Comparison of ENCODE assay signal across 1 cellular context in the genomic region with DNA sequence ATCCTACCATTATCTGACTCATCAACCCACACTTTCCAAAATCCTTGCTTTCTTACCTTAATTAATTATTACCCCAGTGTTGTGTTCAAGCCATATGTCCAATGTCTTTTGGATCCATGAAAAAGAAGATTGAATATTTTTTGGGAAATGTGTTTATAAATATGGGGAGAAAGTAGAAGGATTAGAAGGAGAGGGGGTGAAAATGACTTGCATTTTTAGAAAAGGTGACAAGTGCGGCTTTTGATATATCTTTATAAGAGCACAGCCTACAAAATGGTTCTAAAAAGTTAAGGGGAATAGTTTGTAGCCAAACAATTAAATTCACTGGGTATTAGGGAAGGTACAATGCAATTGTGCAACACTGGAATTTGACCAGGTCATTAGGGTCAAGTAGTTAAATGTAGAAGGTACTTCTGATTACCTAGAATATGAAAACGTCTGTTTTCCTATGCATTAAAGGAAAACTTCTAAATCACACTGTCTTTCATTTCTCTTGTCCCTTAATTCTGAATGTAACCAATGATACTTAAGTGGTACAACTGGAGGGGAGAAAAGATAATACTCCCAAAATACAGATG.
A peak's percentile ranks its signal among the peaks of the same experiment; 100 is the strongest.
TF ChIP-seq lines count a peak whose summit lies in the region.

No MANE protein-coding gene starts in this region.

TF ChIP-seq in HepG2, 621 proteins besides CTCF, POLR2A, EP300 and RAD21:
- no peak for TF ChIP-seq SOX6 (IDR thresholded peaks at IDR 0.05)
- TF ChIP-seq SOX6 (CRISPR knock-in tag; IDR thresholded peaks at IDR 0.05): peak; percentile 61; the same call in 1 of the 2 replicates
- 0 out of 2 replicates have a peak, but pooled peaks have one; percentile 33 for TF ChIP-seq NR2C2 (CRISPR knock-in tag; IDR thresholded peaks at IDR 0.05; ENCODE audit: borderline replicate concordance)
- TF ChIP-seq ZBTB25 (CRISPR knock-in tag; IDR thresholded peaks at IDR 0.05): no peak
- peak; percentile 56 for TF ChIP-seq GATAD2A (CRISPR knock-in tag; IDR thresholded peaks at IDR 0.05)
- peak; percentile 80 to 88 for TF ChIP-seq NR2F1 (CRISPR knock-in tag; IDR thresholded peaks at IDR 0.05)
- no peak for TF ChIP-seq SOX13 (IDR thresholded peaks at IDR 0.05)
- TF ChIP-seq SOX13 (CRISPR knock-in tag; conservative IDR thresholded peaks at IDR 0.05 in 1 of 2, IDR thresholded peaks at IDR 0.05 in 1 of 2): peak in 1 of 2 experiments; percentile 77; a peak in 2 of 4 replicates
- TF ChIP-seq HNF4G (IDR thresholded peaks at IDR 0.05; ENCODE audit: borderline replicate concordance, low read depth, low read length): peak; percentile 72
- TF ChIP-seq HNF4G (CRISPR knock-in tag; IDR thresholded peaks at IDR 0.05; ENCODE audit: borderline replicate concordance, low read depth): no peak
- TF ChIP-seq, protein P1, sequence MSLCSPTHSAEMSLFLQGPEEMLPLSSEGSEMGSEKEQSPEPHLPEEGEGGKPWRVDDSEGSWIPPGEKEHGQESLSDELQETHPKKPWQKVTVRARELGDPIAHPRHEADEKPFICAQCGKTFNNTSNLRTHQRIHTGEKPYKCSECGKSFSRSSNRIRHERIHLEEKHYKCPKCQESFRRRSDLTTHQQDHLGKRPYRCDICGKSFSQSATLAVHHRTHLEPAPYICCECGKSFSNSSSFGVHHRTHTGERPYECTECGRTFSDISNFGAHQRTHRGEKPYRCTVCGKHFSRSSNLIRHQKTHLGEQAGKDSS (CRISPR knock-in tag; IDR thresholded peaks at IDR 0.05; ENCODE audit: borderline replicate concordance, low read depth): no peak
- TF ChIP-seq ZSCAN20 (CRISPR knock-in tag; IDR thresholded peaks at IDR 0.05; ENCODE audit: borderline replicate concordance): no peak
- TF ChIP-seq NFE2L2 (IDR thresholded peaks at IDR 0.05; ENCODE audit: low read length): peak; percentile 36; the same call in 1 of the 2 replicates
- TF ChIP-seq NCOR1 (IDR thresholded peaks at IDR 0.05; ENCODE audit: borderline replicate concordance, low read length): peak; percentile 50; the same call in 1 of the 2 replicates
- TF ChIP-seq ZNF430 (CRISPR knock-in tag; IDR thresholded peaks at IDR 0.05): no peak
- TF ChIP-seq, protein P2, sequence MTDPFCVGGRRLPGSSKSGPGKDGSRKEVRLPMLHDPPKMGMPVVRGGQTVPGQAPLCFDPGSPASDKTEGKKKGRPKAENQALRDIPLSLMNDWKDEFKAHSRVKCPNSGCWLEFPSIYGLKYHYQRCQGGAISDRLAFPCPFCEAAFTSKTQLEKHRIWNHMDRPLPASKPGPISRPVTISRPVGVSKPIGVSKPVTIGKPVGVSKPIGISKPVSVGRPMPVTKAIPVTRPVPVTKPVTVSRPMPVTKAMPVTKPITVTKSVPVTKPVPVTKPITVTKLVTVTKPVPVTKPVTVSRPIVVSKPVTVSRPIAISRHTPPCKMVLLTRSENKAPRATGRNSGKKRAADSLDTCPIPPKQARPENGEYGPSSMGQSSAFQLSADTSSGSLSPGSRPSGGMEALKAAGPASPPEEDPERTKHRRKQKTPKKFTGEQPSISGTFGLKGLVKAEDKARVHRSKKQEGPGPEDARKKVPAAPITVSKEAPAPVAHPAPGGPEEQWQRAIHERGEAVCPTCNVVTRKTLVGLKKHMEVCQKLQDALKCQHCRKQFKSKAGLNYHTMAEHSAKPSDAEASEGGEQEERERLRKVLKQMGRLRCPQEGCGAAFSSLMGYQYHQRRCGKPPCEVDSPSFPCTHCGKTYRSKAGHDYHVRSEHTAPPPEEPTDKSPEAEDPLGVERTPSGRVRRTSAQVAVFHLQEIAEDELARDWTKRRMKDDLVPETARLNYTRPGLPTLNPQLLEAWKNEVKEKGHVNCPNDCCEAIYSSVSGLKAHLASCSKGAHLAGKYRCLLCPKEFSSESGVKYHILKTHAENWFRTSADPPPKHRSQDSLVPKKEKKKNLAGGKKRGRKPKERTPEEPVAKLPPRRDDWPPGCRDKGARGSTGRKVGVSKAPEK (CRISPR knock-in tag; IDR thresholded peaks at IDR 0.05; ENCODE audit: borderline replicate concordance): no peak
- peak; percentile 65; the same call in 1 of the 2 replicates for TF ChIP-seq ZNF232 (CRISPR knock-in tag; IDR thresholded peaks at IDR 0.05; ENCODE audit: borderline replicate concordance)
- TF ChIP-seq NR2F6 (IDR thresholded peaks at IDR 0.05): peak; percentile 90
- TF ChIP-seq NR2F6 (CRISPR knock-in tag; IDR thresholded peaks at IDR 0.05): peak; percentile 91
- TF ChIP-seq, protein P3, sequence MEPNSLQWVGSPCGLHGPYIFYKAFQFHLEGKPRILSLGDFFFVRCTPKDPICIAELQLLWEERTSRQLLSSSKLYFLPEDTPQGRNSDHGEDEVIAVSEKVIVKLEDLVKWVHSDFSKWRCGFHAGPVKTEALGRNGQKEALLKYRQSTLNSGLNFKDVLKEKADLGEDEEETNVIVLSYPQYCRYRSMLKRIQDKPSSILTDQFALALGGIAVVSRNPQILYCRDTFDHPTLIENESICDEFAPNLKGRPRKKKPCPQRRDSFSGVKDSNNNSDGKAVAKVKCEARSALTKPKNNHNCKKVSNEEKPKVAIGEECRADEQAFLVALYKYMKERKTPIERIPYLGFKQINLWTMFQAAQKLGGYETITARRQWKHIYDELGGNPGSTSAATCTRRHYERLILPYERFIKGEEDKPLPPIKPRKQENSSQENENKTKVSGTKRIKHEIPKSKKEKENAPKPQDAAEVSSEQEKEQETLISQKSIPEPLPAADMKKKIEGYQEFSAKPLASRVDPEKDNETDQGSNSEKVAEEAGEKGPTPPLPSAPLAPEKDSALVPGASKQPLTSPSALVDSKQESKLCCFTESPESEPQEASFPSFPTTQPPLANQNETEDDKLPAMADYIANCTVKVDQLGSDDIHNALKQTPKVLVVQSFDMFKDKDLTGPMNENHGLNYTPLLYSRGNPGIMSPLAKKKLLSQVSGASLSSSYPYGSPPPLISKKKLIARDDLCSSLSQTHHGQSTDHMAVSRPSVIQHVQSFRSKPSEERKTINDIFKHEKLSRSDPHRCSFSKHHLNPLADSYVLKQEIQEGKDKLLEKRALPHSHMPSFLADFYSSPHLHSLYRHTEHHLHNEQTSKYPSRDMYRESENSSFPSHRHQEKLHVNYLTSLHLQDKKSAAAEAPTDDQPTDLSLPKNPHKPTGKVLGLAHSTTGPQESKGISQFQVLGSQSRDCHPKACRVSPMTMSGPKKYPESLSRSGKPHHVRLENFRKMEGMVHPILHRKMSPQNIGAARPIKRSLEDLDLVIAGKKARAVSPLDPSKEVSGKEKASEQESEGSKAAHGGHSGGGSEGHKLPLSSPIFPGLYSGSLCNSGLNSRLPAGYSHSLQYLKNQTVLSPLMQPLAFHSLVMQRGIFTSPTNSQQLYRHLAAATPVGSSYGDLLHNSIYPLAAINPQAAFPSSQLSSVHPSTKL (CRISPR knock-in tag; IDR thresholded peaks at IDR 0.05): peak; percentile 39; the same call in 1 of the 2 replicates
- 0 out of 2 replicates have a peak, but pooled peaks have one; percentile 10 for TF ChIP-seq PAXIP1 (CRISPR knock-in tag; conservative IDR thresholded peaks at IDR 0.05)
- TF ChIP-seq SOX5 (CRISPR knock-in tag; IDR thresholded peaks at IDR 0.05; ENCODE audit: borderline replicate concordance): peak; percentile 68; the same call in 1 of the 2 replicates
- TF ChIP-seq, protein P4, sequence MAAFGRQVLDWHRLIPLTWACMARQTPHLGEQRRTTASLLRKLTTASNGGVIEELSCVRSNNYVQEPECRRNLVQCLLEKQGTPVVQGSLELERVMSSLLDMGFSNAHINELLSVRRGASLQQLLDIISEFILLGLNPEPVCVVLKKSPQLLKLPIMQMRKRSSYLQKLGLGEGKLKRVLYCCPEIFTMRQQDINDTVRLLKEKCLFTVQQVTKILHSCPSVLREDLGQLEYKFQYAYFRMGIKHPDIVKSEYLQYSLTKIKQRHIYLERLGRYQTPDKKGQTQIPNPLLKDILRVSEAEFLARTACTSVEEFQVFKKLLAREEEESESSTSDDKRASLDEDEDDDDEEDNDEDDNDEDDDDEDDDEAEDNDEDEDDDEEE (CRISPR knock-in tag; IDR thresholded peaks at IDR 0.05): no peak
- TF ChIP-seq HDAC1 (CRISPR knock-in tag; IDR thresholded peaks at IDR 0.05): no peak
- no peak for TF ChIP-seq ZNF17 (CRISPR knock-in tag; IDR thresholded peaks at IDR 0.05)
- TF ChIP-seq ZNF598 (CRISPR knock-in tag; IDR thresholded peaks at IDR 0.05; ENCODE audit: borderline replicate concordance): no peak
- TF ChIP-seq MIXL1 (CRISPR knock-in tag; IDR thresholded peaks at IDR 0.05): 0 out of 2 replicates have a peak, but pooled peaks have one; percentile 32
- TF ChIP-seq MXI1 (IDR thresholded peaks at IDR 0.05; ENCODE audit: borderline replicate concordance, low read depth, low read length): no peak
- TF ChIP-seq, protein P5, sequence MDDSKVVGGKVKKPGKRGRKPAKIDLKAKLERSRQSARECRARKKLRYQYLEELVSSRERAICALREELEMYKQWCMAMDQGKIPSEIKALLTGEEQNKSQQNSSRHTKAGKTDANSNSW (CRISPR knock-in tag; IDR thresholded peaks at IDR 0.05; ENCODE audit: borderline replicate concordance): no peak
- peak; percentile 85 for TF ChIP-seq CEBPB (IDR thresholded peaks at IDR 0.05; ENCODE audit: borderline replicate concordance, low read depth, low read length)
- TF ChIP-seq HIVEP1 (CRISPR knock-in tag; IDR thresholded peaks at IDR 0.05): no peak
- no peak for TF ChIP-seq ZNF460 (CRISPR knock-in tag; IDR thresholded peaks at IDR 0.05; ENCODE audit: borderline replicate concordance)
- no peak for TF ChIP-seq SP2 (CRISPR knock-in tag; IDR thresholded peaks at IDR 0.05)
- peak; percentile 86 for TF ChIP-seq CEBPG (CRISPR knock-in tag; IDR thresholded peaks at IDR 0.05)
- TF ChIP-seq, protein P6, sequence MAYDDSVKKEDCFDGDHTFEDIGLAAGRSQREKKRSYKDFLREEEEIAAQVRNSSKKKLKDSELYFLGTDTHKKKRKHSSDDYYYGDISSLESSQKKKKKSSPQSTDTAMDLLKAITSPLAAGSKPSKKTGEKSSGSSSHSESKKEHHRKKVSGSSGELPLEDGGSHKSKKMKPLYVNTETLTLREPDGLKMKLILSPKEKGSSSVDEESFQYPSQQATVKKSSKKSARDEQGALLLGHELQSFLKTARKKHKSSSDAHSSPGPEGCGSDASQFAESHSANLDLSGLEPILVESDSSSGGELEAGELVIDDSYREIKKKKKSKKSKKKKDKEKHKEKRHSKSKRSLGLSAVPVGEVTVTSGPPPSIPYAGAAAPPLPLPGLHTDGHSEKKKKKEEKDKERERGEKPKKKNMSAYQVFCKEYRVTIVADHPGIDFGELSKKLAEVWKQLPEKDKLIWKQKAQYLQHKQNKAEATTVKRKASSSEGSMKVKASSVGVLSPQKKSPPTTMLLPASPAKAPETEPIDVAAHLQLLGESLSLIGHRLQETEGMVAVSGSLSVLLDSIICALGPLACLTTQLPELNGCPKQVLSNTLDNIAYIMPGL (CRISPR knock-in tag; IDR thresholded peaks at IDR 0.05; ENCODE audit: borderline replicate concordance in 1 of 2, low read depth in 1 of 2): no peak
- TF ChIP-seq RARA (CRISPR knock-in tag; IDR thresholded peaks at IDR 0.05): peak; percentile 66
- peak; percentile 72 for TF ChIP-seq HNF4A (CRISPR knock-in tag; IDR thresholded peaks at IDR 0.05)
TF ChIP-seq in HepG2: peak in this region for 18.
